Comparison of ENCODE assay signal across 12 cellular contexts in genomic region chr17:21313320-21313719, GRCh38.
"Had no signal": no experiment of that assay in that cellular context is flagged by ENCODE, and none has a peak within 500 bp of the region (broad histone marks: within the 10 kb centered on the region; RNA-seq: fewer than 3 reads in every experiment).

No MANE protein-coding gene starts in this region.

- H3K27me3 ChIP-seq: brain microvascular endothelial cell, gastrocnemius medialis, heart right ventricle had no signal

- H3K27me3 Mint-ChIP-seq: activated naive CD8-positive, alpha-beta T cell; stimulated activated naive B cell treated with anti-CD40 and anti-IgM and Interleukin-4, amounts not matched to agents 10 μg/mL and 1 μg/mL and 100 μg/mL, for 72 hours had no signal

- H3K4me3 ChIP-seq: gastrocnemius medialis, heart right ventricle, left ventricle myocardium inferior had no signal

- H3K4me3 Mint-ChIP-seq: activated naive CD8-positive, alpha-beta T cell; nephron progenitor cell; stimulated activated naive B cell treated with anti-CD40 and anti-IgM and Interleukin-4, amounts not matched to agents 10 μg/mL and 1 μg/mL and 100 μg/mL, for 72 hours; T-helper 1 cell treated with Interleukin-12 subunit alpha and Interleukin-12 subunit beta and Interleukin-4 antibody, amounts not matched to agents 30 μg/mL and 1 μg/mL, for 36 hours; WTC11 had no signal

- DNase-seq: amygdala; brain microvascular endothelial cell; gastrocnemius medialis; heart right ventricle; left ventricle myocardium inferior; mesenchymal stem cell; nephron progenitor cell; SHP77 treated with DMSO at 0.1 percent for 48 hours; stimulated activated naive B cell treated with anti-CD40 and anti-IgM and Interleukin-4, amounts not matched to agents 10 μg/mL and 1 μg/mL and 100 μg/mL, for 72 hours had no signal

- H3K27ac Mint-ChIP-seq: activated naive CD8-positive, alpha-beta T cell; nephron progenitor cell; T-helper 1 cell treated with Interleukin-12 subunit alpha and Interleukin-12 subunit beta and Interleukin-4 antibody, amounts not matched to agents 30 μg/mL and 1 μg/mL, for 36 hours; WTC11 had no signal

- H3K9me3 ChIP-seq: gastrocnemius medialis had no signal

- H3K4me1 Mint-ChIP-seq: nephron progenitor cell had no signal
